In the genomic region with DNA sequence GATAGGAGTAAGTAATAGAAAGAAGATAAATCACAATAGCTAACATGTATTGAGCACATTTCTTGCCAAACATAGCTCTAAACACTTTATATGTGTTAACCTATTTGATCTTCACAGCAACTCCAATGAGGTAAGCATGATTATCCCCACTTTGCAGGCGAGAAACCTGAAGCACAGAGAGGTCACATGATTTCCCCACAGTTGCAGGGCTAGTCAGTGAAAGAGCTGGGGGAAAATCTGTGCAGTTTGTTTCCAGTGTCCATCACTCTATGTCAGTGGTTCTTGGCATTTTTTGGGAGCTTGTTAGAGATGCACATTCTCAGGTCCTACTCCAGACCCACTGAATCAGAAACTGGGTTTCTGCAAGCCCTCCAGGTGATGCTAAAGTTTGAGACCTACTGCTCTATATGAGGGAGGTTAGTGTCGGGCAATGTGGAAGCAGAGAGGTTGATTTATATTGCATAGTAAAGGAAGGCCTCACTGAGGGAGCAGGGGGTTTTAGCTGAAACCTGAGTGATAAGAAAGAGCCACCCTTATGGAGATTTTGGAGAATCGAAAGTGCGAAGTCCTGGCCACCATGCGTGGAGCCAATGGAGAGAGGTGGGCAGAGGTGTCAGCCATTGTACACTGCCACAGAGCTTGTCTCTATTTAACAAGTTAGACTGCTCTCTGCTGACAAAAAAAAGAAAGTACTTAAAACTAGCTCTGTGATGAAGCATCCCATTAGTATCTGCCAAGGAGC, we compare ENCODE assay signal across 2 cellular contexts.
TF ChIP-seq lines count a peak whose summit lies in the region.

No MANE protein-coding gene starts in this region.

TF ChIP-seq in GM23338, 12 proteins besides CTCF, POLR2A, EP300 and RAD21 (continues in another document):
- TF ChIP-seq POLR2AphosphoS5 (IDR thresholded peaks at IDR 0.05; ENCODE audit: low read depth) (no peak), EZH2 (IDR thresholded peaks at IDR 0.05; ENCODE audit: low read depth, unreplicated experiment) (no peak), CREB1 (CRISPR knock-in tag; IDR thresholded peaks at IDR 0.05; ENCODE audit: low read depth) (no peak), ZNF462 (CRISPR knock-in tag; IDR thresholded peaks at IDR 0.05) (no peak), ZNF331 (CRISPR knock-in tag; IDR thresholded peaks at IDR 0.05; ENCODE audit: low read depth) (no peak), REST (IDR thresholded peaks at IDR 0.05; ENCODE audit: unreplicated experiment) (no peak), NANOG (IDR thresholded peaks at IDR 0.05; ENCODE audit: borderline replicate concordance) (no peak), EZH2phosphoT487 (IDR thresholded peaks at IDR 0.05; ENCODE audit: unreplicated experiment) (no peak), JUNB (IDR thresholded peaks at IDR 0.05; ENCODE audit: unreplicated experiment) (no peak), ZNF114 (CRISPR knock-in tag; IDR thresholded peaks at IDR 0.05) (no peak), STAT1 (IDR thresholded peaks at IDR 0.05; ENCODE audit: unreplicated experiment) (no peak)

TF ChIP-seq in H1, 55 proteins besides CTCF, POLR2A, EP300 and RAD21:
- TF ChIP-seq YY1 (IDR thresholded peaks at IDR 0.05; ENCODE audit: low read depth, low read length): no peak; the same call in 1 of the 2 replicates
- no peak for TF ChIP-seq RBBP5 (IDR thresholded peaks at IDR 0.05; ENCODE audit: borderline replicate concordance, low read depth, low read length)
- TF ChIP-seq JUND (IDR thresholded peaks at IDR 0.05; ENCODE audit: low read length): no peak
- TF ChIP-seq TBP (IDR thresholded peaks at IDR 0.05; ENCODE audit: low read depth, low read length): no peak
- no peak for TF ChIP-seq SAP30 (IDR thresholded peaks at IDR 0.05; ENCODE audit: insufficient read depth, insufficient replicate concordance, low read length)
- no peak for TF ChIP-seq PHF8 (conservative IDR thresholded peaks at IDR 0.05; ENCODE audit: low read depth, low read length)
- TF ChIP-seq GTF2F1 (IDR thresholded peaks at IDR 0.05; ENCODE audit: borderline replicate concordance, low read depth, low read length): no peak
- TF ChIP-seq POLR2AphosphoS5 (IDR thresholded peaks at IDR 0.05; ENCODE audit: low read depth, low read length): no peak
- TF ChIP-seq TAF7 (optimal IDR thresholded peaks at IDR 0.05; ENCODE audit: borderline replicate concordance, low read depth, low read length): no peak
- no peak for TF ChIP-seq SIX5 (IDR thresholded peaks at IDR 0.05; ENCODE audit: low read depth, low read length)
- TF ChIP-seq BACH1 (IDR thresholded peaks at IDR 0.05; ENCODE audit: low read length): no peak
- TF ChIP-seq TAF1 (IDR thresholded peaks at IDR 0.05; ENCODE audit: low read depth, low read length): no peak
- TF ChIP-seq SIRT6 (IDR thresholded peaks at IDR 0.05; ENCODE audit: low read length): no peak
- TF ChIP-seq MAFK (IDR thresholded peaks at IDR 0.05; ENCODE audit: low read depth, low read length): no peak
